In genomic region chr2:30150786-30151185, GRCh38 we compare ENCODE assay signal across 1 cellular context.
TF ChIP-seq lines count a peak whose summit lies in the region.

No MANE protein-coding gene starts in this region.

TF ChIP-seq in HEK293, 187 proteins besides CTCF, POLR2A, EP300 and RAD21 (continued from another document):
- peak; percentile 75 for TF ChIP-seq PRDM6 (tag by site-specific recombination; IDR thresholded peaks at IDR 0.05)
